In the genomic region with DNA sequence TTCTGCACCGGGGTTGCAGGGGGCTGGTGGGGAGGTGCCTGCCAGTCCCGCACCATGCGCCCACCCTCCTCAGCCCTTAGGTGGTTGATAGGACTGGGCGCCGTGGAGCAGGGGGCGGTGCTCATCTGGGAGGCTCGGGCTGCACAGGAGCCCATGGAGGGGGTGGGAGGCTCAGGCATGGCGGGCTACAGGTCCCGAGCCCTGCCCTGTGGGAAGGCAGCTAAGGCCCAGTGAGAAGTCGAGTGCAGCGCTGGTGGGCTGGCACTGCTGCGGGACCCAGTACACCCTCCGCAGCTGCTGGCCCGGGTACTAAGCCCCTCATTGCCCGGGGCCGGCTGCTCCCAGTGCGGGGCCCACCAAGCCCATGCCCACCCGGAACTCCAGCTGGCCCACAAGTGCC, we compare ENCODE assay signal across 7 cellular contexts. TPM values are rescaled to one million over a fixed set of nuclear protein-coding genes. Genes with fewer than 3 reads are reported as not detected.
"Had no signal": no experiment of that assay in that cellular context is flagged by ENCODE, and none has a peak within 500 bp of the region (broad histone marks: within the 10 kb centered on the region; RNA-seq: fewer than 3 reads in every experiment).

No MANE protein-coding gene starts in this region.

RNA-seq across cellular contexts. Expression of a gene that starts 20.4 kb away (rescaled TPM):
- total RNA-seq: OCI-LY7, PC-3, RPMI7951, SJCRH30, SJSA1, SK-MEL-5 had no signal
- polyA plus RNA-seq: SK-N-SH had no signal
